ENCODE assay signal across 9 cellular contexts in the genomic region with DNA sequence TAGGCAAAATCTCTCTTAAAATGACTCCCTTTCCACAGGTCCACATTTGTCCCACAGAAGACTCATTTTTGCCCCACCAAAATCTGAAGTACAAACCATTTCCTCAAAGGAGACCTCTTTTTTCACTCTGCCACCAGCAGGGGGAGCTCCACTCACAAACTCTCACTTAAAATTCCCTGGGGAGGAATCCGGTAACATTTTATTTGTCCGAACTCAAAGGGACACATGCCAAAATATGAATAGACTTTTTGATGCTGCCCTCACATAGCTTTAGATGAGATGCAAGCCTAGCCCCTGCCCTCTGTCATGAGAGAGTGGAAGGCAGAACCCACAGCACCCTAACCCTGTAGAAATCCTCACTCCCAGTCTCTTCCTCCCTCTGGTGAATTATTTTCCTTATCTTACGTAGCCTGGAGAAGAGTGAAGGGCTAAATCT.
DNase-seq lines count a peak whose midpoint lies in the region; ATAC-seq and TF ChIP-seq lines count a peak whose summit lies in the region.
"Had no signal": no experiment of that assay in that cellular context is flagged by ENCODE, and none has a peak within 500 bp of the region (broad histone marks: within the 10 kb centered on the region; RNA-seq: fewer than 3 reads in every experiment).

No MANE protein-coding gene starts in this region.

- ATAC-seq in GM19397 (IDR thresholded peaks at IDR 0.05; ENCODE audit: unreplicated experiment) = no peak

- peak; percentile 77 for TF ChIP-seq CTCF in NB4 (IDR thresholded peaks at IDR 0.05; ENCODE audit: low read depth, low read length)
- peak; percentile 84 for TF ChIP-seq CTCF in VCaP (conservative IDR thresholded peaks at IDR 0.05)
- TF ChIP-seq CTCF in cardiac fibroblast (IDR thresholded peaks at IDR 0.05; ENCODE audit: low read depth, low read length) = peak; percentile 70

- no peak for TF ChIP-seq POLR2A in NB4 (IDR thresholded peaks at IDR 0.05; ENCODE audit: extremely low read depth, insufficient read length)

- H3K4me3 ChIP-seq in NB4 (ENCODE audit: low read depth, low read length) = no peak overlapping the region
- H3K4me3 ChIP-seq in cardiac fibroblast (replicated peaks in 1 of 2; ENCODE audit: low read depth in 2 of 2, low read length in 2 of 2) = peak overlapping the region in 1 of 2 donors; percentile 35
- H3K4me3 ChIP-seq: BLaER1 treated with 17β-estradiol and CSF1 and Interleukin-3, amounts not matched to agents 10 nM and 100 nM had no signal

- H3K27ac ChIP-seq in VCaP = peak overlapping the region; percentile 19; the same call in 1 of the 2 replicates
- H3K27ac ChIP-seq: BLaER1 treated with 17β-estradiol and CSF1 and Interleukin-3, amounts not matched to agents 10 nM and 100 nM had no signal

- DNase-seq in NCI-H1417 (lab: John Stamatoyannopoulos, UW) (peak; percentile 58 to 87 (median 86)), NCI-H1417 treated with DMSO at 0.1 percent for 48 hours (lab: John Stamatoyannopoulos, UW) (no peak), NB4 (ENCODE audit: low read depth) (peak; percentile 86), cardiac fibroblast (ENCODE audit: low read depth in 2 of 2) (peak; percentile 80 to 86), kidney tubule cell (ENCODE audit: low spot score) (peak; percentile 67)
- peak; percentile 63 to 65 for DNase-seq in stimulated activated CD4-positive, alpha-beta T cell treated with anti-CD3 and anti-CD28 coated beads, Interleukin-2, amount 100 ng/mL, for 48 hours
